Comparison of ENCODE assay signal across 19 cellular contexts in the genomic region with DNA sequence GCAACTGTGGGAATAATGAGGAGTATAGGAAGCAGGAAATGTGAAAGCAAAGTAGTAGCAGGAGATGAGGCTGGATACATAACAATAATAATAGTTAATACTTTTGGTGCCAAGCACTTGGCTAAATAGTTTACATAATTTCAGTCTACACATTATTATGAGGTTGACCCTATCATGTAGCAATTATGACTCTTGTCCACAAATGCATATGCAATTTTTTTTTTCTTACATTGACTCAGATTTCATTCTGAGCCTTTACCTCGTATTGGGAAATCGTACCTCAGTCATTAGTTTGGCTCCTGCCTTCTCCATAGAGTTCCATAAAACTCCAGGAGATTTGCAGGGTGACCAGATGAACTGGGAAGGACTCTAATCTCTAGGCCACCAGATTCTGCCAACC.
A peak's percentile ranks its signal among the peaks of the same experiment; 100 is the strongest.
DNase-seq lines count a peak whose midpoint lies in the region; ATAC-seq and TF ChIP-seq lines count a peak whose summit lies in the region.
"Had no signal": no experiment of that assay in that cellular context is flagged by ENCODE, and none has a peak within 500 bp of the region (broad histone marks: within the 10 kb centered on the region; RNA-seq: fewer than 3 reads in every experiment).

No MANE protein-coding gene starts in this region.

- DNase-seq in AG10803 (ENCODE audit: low read depth) (peak; percentile 25), HCEC 1CT (peak; percentile 60), epithelial cell of esophagus (ENCODE audit: low read depth) (peak; percentile 10), iris pigment epithelial cell (ENCODE audit: low read depth) (peak; percentile 29), germinal center (ENCODE audit: low spot score) (no peak), T-helper 9 cell (no peak)
- DNase-seq: 8988T; ACHN; C1 segment of cervical spinal cord; Calu3; CD4-positive, alpha-beta memory T cell; COR-L47; DMS53; DMS79 treated with DMSO at 0.1 percent for 48 hours; GF-D8; H7 had no signal

- no peak for TF ChIP-seq CTCF in AG10803 (conservative IDR thresholded peaks at IDR 0.05; ENCODE audit: low read length)
- TF ChIP-seq CTCF in epithelial cell of esophagus (IDR thresholded peaks at IDR 0.05; ENCODE audit: insufficient read depth, low read depth, low read length, missing control alignments) = no peak

- no peak for ATAC-seq in GM18498 (IDR thresholded peaks at IDR 0.05; ENCODE audit: unreplicated experiment)
- ATAC-seq: A549, HCT116 had no signal

- no peak overlapping the region for H3K4me3 ChIP-seq in AG10803 (ENCODE audit: low read length)
- no peak overlapping the region for H3K4me3 ChIP-seq in epithelial cell of esophagus (ENCODE audit: low read length)
- H3K4me3 ChIP-seq: A549 had no signal

Comparison
In these comparisons a context has a peak if more than half of its experiments do, and no peak if none do; other contexts are left out.
1. DNase-seq: peak in AG10803 (single experiment), HCEC 1CT (single experiment), epithelial cell of esophagus (single experiment) and iris pigment epithelial cell (single experiment); none in germinal center (single experiment) and T-helper 9 cell (single experiment).